Comparison of ENCODE assay signal across 10 cellular contexts in genomic region chr7:24836084-24836483, GRCh38.
DNase-seq lines count a peak whose midpoint lies in the region; ATAC-seq, FAIRE-seq and TF ChIP-seq lines count a peak whose summit lies in the region.
"Had no signal": no experiment of that assay in that cellular context is flagged by ENCODE, and none has a peak within 500 bp of the region (broad histone marks: within the 10 kb centered on the region; RNA-seq: fewer than 3 reads in every experiment).

No MANE protein-coding gene starts in this region.

- H2BK15ac ChIP-seq in mesendoderm (replicated peaks; ENCODE audit: low read depth) = no peak overlapping the region

- H3K4ac ChIP-seq in mesendoderm (ENCODE audit: low read depth, low read length) = no peak overlapping the region

- no peak overlapping the region for H2BK120ac ChIP-seq in mesendoderm (ENCODE audit: low read depth, low read length)

- no peak overlapping the region for H3K18ac ChIP-seq in mesendoderm (ENCODE audit: low read length)

- H2AFZ ChIP-seq in OCI-LY3 (ENCODE audit: low read depth, low read length) = no peak overlapping the region

- peak overlapping the region; percentile 47 for H3K27ac ChIP-seq in OCI-LY3 (ENCODE audit: low read length)
- H3K27ac ChIP-seq in mesendoderm (ENCODE audit: low read depth, low read length) = no peak overlapping the region
- no peak overlapping the region for H3K27ac ChIP-seq in sigmoid colon

- no peak overlapping the region for H2AK5ac ChIP-seq in mesendoderm (ENCODE audit: low read length)

- no peaks in the 10 kb centered on the region for H3K36me3 ChIP-seq in OCI-LY3 (replicated peaks; ENCODE audit: low read depth, low read length)
- H3K36me3 ChIP-seq in mesendoderm (ENCODE audit: control insufficient read depth, insufficient read depth, low read length) = no peaks in the 10 kb centered on the region
- H3K36me3 ChIP-seq in sigmoid colon = no peaks in the 10 kb centered on the region

- no peak for TF ChIP-seq CTCF in OCI-LY3 (IDR thresholded peaks at IDR 0.05; ENCODE audit: low read depth, low read length)
- no peak for TF ChIP-seq CTCF in sigmoid colon (IDR thresholded peaks at IDR 0.05)

- ATAC-seq in HG03060 (IDR thresholded peaks at IDR 0.05; ENCODE audit: low read depth, unreplicated experiment) (peak; percentile 86), left ventricle myocardium superior (no peak)
- ATAC-seq: WTC11 had no signal

- peak; percentile 95 for FAIRE-seq in GM19239 (lab: Jason Lieb, UNC)

- H3K4me2 ChIP-seq in OCI-LY3 (ENCODE audit: low read length) (peak overlapping the region; percentile 50), mesendoderm (ENCODE audit: low read length) (no peak overlapping the region)

- no peak overlapping the region for H3K9ac ChIP-seq in OCI-LY3 (ENCODE audit: low read length)
- no peak overlapping the region for H3K9ac ChIP-seq in mesendoderm (ENCODE audit: low read length)

- TF ChIP-seq POLR2A in sigmoid colon (IDR thresholded peaks at IDR 0.05) = no peak

- H4K8ac ChIP-seq in mesendoderm (ENCODE audit: low read depth, low read length) = no peak overlapping the region

- DNase-seq in CD1c-positive myeloid dendritic cell (ENCODE audit: extremely low spot score) = peak; percentile 64
- DNase-seq in GM19239 (ENCODE audit: insufficient read length, low spot score) = no peak
- no peak for DNase-seq in HCEC 1CT
- no peak for DNase-seq in left ventricle myocardium superior
- DNase-seq in mesendoderm = no peak
- no peak for DNase-seq in sigmoid colon
- DNase-seq: endodermal cell had no signal

- H3K23ac ChIP-seq in mesendoderm (ENCODE audit: low read length) = no peak overlapping the region

- H3K9me3 ChIP-seq in OCI-LY3 (ENCODE audit: insufficient read depth, low read length) = peaks cover 8% of the 10 kb centered on the region; the same call in 1 of the 2 replicates
- H3K9me3 ChIP-seq in sigmoid colon = no peaks in the 10 kb centered on the region

- H3K4me1 ChIP-seq in OCI-LY3 (ENCODE audit: low read length) (peaks cover 36% of the 10 kb centered on the region), mesendoderm (ENCODE audit: control insufficient read depth, low read depth, low read length) (no peaks in the 10 kb centered on the region), sigmoid colon (no peaks in the 10 kb centered on the region)

- H3K4me3 ChIP-seq in OCI-LY3 (ENCODE audit: low read length) (peak overlapping the region; percentile 14), mesendoderm (ENCODE audit: low read length) (no peak overlapping the region), sigmoid colon (no peak overlapping the region)

- H4K20me1 ChIP-seq in OCI-LY3 (ENCODE audit: insufficient read depth, low read length) = no peaks in the 10 kb centered on the region

- H3K79me1 ChIP-seq in mesendoderm (ENCODE audit: low read length) = no peaks in the 10 kb centered on the region

- no CpG with 5 or more reads among the region's 2 CpGs for WGBS in mesendoderm (ENCODE audit: extremely low coverage, insufficient coverage, low lambda C conversion rate)
- WGBS in sigmoid colon, 2 donors = 59 to 89% methylated on average over 2 of the region's 2 CpGs

- intact Hi-C loops in left ventricle myocardium superior (cut with micrococcal nuclease) = no loop called here
- intact Hi-C loops in sigmoid colon (cut with DNase I) = no loop called here

- no peak for TF ChIP-seq EP300 in sigmoid colon (IDR thresholded peaks at IDR 0.05)

- no peak overlapping the region for H3K56ac ChIP-seq in mesendoderm (ENCODE audit: low read length)

- H2BK5ac ChIP-seq in mesendoderm (ENCODE audit: low read length) = no peak overlapping the region

- H3K27me3 ChIP-seq in OCI-LY3 (ENCODE audit: low read depth, low read length) (no peaks in the 10 kb centered on the region), mesendoderm (ENCODE audit: insufficient read depth, low read length, poor library complexity) (no peaks in the 10 kb centered on the region), sigmoid colon (no peaks in the 10 kb centered on the region)

- H3K79me2 ChIP-seq in OCI-LY3 (ENCODE audit: low read length) (no peaks in the 10 kb centered on the region), mesendoderm (ENCODE audit: control insufficient read depth, insufficient read depth, low read length) (no peaks in the 10 kb centered on the region)

- H4K5ac ChIP-seq in mesendoderm (ENCODE audit: low read length) = no peak overlapping the region
